Comparison of ENCODE assay signal across 22 cellular contexts in genomic region chr7:26937306-26937705, GRCh38.
"Had no signal": no experiment of that assay in that cellular context is flagged by ENCODE, and none has a peak within 500 bp of the region (broad histone marks: within the 10 kb centered on the region; RNA-seq: fewer than 3 reads in every experiment).

No MANE protein-coding gene starts in this region.

- H3K4me3 ChIP-seq: ascending aorta, body of pancreas had no signal

- H3K27ac Mint-ChIP-seq: activated B cell treated with CpG ODN at 0.5 μM for 24 hours; activated CD4-positive, alpha-beta memory T cell treated with anti-CD3 and anti-CD28 coated beads for 36 hours; activated CD4-positive, alpha-beta T cell treated with anti-CD3 and anti-CD28 coated beads, Interleukin-2, amount 10 ng/mL, durations not matched to agents 7 days and 5 days; activated naive CD4-positive, alpha-beta T cell treated with anti-CD3 and anti-CD28 coated beads, Interleukin-2, amount 50 U/mL, for 72 hours; activated naive CD8-positive, alpha-beta T cell treated with anti-CD3 and anti-CD28 coated beads, Interleukin-2, amount 50 U/mL, for 24 hours; T-helper 17 cell had no signal

- H3K9me3 Mint-ChIP-seq: activated B cell treated with CpG ODN at 0.5 μM for 24 hours; activated CD4-positive, alpha-beta memory T cell treated with anti-CD3 and anti-CD28 coated beads for 36 hours; activated CD4-positive, alpha-beta T cell treated with anti-CD3 and anti-CD28 coated beads, Interleukin-2, amount 10 ng/mL, durations not matched to agents 7 days and 5 days; activated naive CD8-positive, alpha-beta T cell treated with anti-CD3 and anti-CD28 coated beads, Interleukin-2, amount 50 U/mL, for 24 hours had no signal

- DNase-seq: activated B cell treated with CpG ODN at 0.5 μM for 24 hours; activated CD4-positive, alpha-beta memory T cell treated with anti-CD3 and anti-CD28 coated beads for 36 hours; activated CD4-positive, alpha-beta T cell treated with anti-CD3 and anti-CD28 coated beads, Interleukin-2, amount 10 ng/mL, durations not matched to agents 7 days and 5 days; activated CD8-positive, alpha-beta memory T cell treated with anti-CD3 and anti-CD28 coated beads for 24 hours; activated effector memory CD4-positive, alpha-beta T cell treated with anti-CD3 and anti-CD28 coated beads, Interleukin-2, amount 50 U/mL, for 16 hours; activated naive CD4-positive, alpha-beta T cell treated with Interleukin-2 at 50 U/mL for 16 hours; activated naive CD8-positive, alpha-beta T cell treated with anti-CD3 and anti-CD28 coated beads, Interleukin-2, amount 50 U/mL, for 24 hours; activated T-cell treated with anti-CD3 and anti-CD28 coated beads, Interleukin-2, amount 50 U/mL, for 4 hours; amniotic stem cell; body of pancreas; central memory CD4-positive, alpha-beta T cell; NCI-H1417; NCI-H1930; NCI-H345; NCI-H510A; NCI-H526 treated with DMSO at 0.1 percent for 48 hours; NCI-H82; SIG-M5; T-helper 17 cell; T-helper 9 cell had no signal

- H3K4me3 Mint-ChIP-seq: activated B cell treated with CpG ODN at 0.5 μM for 24 hours; activated CD4-positive, alpha-beta memory T cell treated with anti-CD3 and anti-CD28 coated beads for 36 hours; activated CD4-positive, alpha-beta T cell treated with anti-CD3 and anti-CD28 coated beads, Interleukin-2, amount 10 ng/mL, durations not matched to agents 7 days and 5 days; activated naive CD8-positive, alpha-beta T cell treated with anti-CD3 and anti-CD28 coated beads, Interleukin-2, amount 50 U/mL, for 24 hours; activated T-cell treated with anti-CD3 and anti-CD28 coated beads, Interleukin-2, amount 50 U/mL, for 4 hours; T-helper 17 cell had no signal

- H3K4me1 ChIP-seq: ascending aorta, body of pancreas had no signal

- H3K27me3 ChIP-seq: ascending aorta, body of pancreas had no signal

- H3K4me1 Mint-ChIP-seq: activated B cell treated with CpG ODN at 0.5 μM for 24 hours; activated CD4-positive, alpha-beta T cell treated with anti-CD3 and anti-CD28 coated beads, Interleukin-2, amount 10 ng/mL, durations not matched to agents 7 days and 5 days; activated naive CD8-positive, alpha-beta T cell treated with anti-CD3 and anti-CD28 coated beads, Interleukin-2, amount 50 U/mL, for 24 hours had no signal

- H3K27ac ChIP-seq: ascending aorta, body of pancreas had no signal

- H3K9me3 ChIP-seq: ascending aorta, body of pancreas had no signal

- H3K36me3 Mint-ChIP-seq: activated CD4-positive, alpha-beta memory T cell treated with anti-CD3 and anti-CD28 coated beads for 36 hours had no signal

- H3K36me3 ChIP-seq: ascending aorta had no signal
